Comparison of ENCODE assay signal across 1 cellular context in the genomic region with DNA sequence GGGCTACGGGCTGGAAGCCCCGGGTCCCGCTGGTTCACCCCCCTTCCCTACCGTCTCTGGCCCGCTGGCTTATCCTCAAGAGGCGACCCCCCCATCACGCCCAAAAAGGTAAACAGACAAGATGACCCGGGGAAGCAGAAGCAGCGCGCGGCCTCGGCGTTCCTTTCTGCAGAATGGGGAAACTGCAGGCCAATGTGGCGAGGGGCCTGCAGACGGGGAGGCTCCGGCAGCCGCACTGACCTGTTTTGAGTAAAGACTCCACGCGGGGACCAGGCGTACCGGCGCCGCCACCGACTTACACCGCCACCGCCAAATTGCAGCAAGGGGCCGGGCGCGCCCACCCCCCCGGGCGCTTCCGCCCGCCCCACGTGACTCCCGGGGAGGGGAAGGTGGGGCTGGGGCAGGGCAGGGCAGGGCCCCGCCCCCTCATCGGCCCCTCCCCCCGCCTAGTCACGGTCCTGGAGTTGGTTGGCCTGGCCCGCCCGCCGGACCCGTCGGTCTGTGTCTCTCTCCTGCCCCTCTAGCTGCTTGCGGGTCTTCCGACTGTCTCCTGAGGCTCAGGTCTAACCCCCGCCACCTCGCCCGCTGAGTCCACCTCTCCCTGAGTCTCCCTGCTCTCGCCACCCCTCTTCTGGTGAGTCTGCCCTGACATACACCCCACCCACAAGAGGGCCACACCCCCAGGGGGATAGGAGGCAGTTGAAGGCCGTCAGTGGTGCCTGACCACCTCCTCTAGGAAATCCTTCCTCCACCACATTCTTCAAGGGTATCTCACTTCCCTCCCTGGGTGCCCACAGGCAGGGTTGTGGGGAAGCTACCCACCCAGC.
TF ChIP-seq lines count a peak whose summit lies in the region.

A gene (minus strand): TSS at position 321 of the 827 bp plus-strand sequence. CDS start 25,280 bp downstream, outside the sequence.

TF ChIP-seq in HepG2, 621 proteins besides CTCF, POLR2A, EP300 and RAD21 (continued from another document and continues in another):
- TF ChIP-seq ZNF563 (CRISPR knock-in tag; IDR thresholded peaks at IDR 0.05) (peak; percentile 70), TMF1 (CRISPR knock-in tag; IDR thresholded peaks at IDR 0.05; ENCODE audit: low read depth) (0 out of 2 replicates have a peak, but pooled peaks have one; percentile 36), MTF2 (CRISPR knock-in tag; IDR thresholded peaks at IDR 0.05; ENCODE audit: borderline replicate concordance) (no peak), KMT2B (CRISPR knock-in tag; IDR thresholded peaks at IDR 0.05) (peak; percentile 20; the same call in 1 of the 2 replicates), NCOA2 (CRISPR knock-in tag; IDR thresholded peaks at IDR 0.05) (0 out of 2 replicates have a peak, but pooled peaks have one; percentile 10), CENPT (CRISPR knock-in tag; IDR thresholded peaks at IDR 0.05; ENCODE audit: low read depth) (no peak), MAZ (IDR thresholded peaks at IDR 0.05; ENCODE audit: borderline replicate concordance, low read depth, low read length) (peak; percentile 37; the same call in 1 of the 2 replicates), MAZ (CRISPR knock-in tag; IDR thresholded peaks at IDR 0.05; ENCODE audit: low read depth) (0 out of 2 replicates have a peak, but pooled peaks have one; percentile 35), ARNTL (CRISPR knock-in tag; IDR thresholded peaks at IDR 0.05) (peak; percentile 92), ZC3H4 (CRISPR knock-in tag; IDR thresholded peaks at IDR 0.05; ENCODE audit: borderline replicate concordance) (no peak), ATF7-NPFF (CRISPR knock-in tag; IDR thresholded peaks at IDR 0.05; ENCODE audit: low read depth) (peak; percentile 18; the same call in 1 of the 2 replicates), DPF2 (CRISPR knock-in tag; IDR thresholded peaks at IDR 0.05; ENCODE audit: borderline replicate concordance, low read depth) (no peak), ZIK1 (CRISPR knock-in tag; IDR thresholded peaks at IDR 0.05; ENCODE audit: borderline replicate concordance, low read depth) (no peak), PITX1 (CRISPR knock-in tag; IDR thresholded peaks at IDR 0.05) (no peak), TOPORS (CRISPR knock-in tag; IDR thresholded peaks at IDR 0.05) (no peak), IRX3 (CRISPR knock-in tag; IDR thresholded peaks at IDR 0.05; ENCODE audit: borderline replicate concordance, low read depth) (0 out of 2 replicates have a peak, but pooled peaks have one; percentile 28), HDAC6 (IDR thresholded peaks at IDR 0.05; ENCODE audit: low read depth, low read length) (no peak), CCDC6 (CRISPR knock-in tag; IDR thresholded peaks at IDR 0.05) (peak; percentile 62; the same call in 1 of the 2 replicates), DNMT1 (CRISPR knock-in tag; IDR thresholded peaks at IDR 0.05) (no peak), ZFP90 (CRISPR knock-in tag; IDR thresholded peaks at IDR 0.05; ENCODE audit: borderline replicate concordance) (0 out of 2 replicates have a peak, but pooled peaks have one; percentile 32), ZSCAN20 (CRISPR knock-in tag; IDR thresholded peaks at IDR 0.05; ENCODE audit: borderline replicate concordance) (no peak), SIX1 (CRISPR knock-in tag; IDR thresholded peaks at IDR 0.05; ENCODE audit: borderline replicate concordance) (no peak)
- TF ChIP-seq, protein P1, sequence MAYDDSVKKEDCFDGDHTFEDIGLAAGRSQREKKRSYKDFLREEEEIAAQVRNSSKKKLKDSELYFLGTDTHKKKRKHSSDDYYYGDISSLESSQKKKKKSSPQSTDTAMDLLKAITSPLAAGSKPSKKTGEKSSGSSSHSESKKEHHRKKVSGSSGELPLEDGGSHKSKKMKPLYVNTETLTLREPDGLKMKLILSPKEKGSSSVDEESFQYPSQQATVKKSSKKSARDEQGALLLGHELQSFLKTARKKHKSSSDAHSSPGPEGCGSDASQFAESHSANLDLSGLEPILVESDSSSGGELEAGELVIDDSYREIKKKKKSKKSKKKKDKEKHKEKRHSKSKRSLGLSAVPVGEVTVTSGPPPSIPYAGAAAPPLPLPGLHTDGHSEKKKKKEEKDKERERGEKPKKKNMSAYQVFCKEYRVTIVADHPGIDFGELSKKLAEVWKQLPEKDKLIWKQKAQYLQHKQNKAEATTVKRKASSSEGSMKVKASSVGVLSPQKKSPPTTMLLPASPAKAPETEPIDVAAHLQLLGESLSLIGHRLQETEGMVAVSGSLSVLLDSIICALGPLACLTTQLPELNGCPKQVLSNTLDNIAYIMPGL (CRISPR knock-in tag; IDR thresholded peaks at IDR 0.05; ENCODE audit: borderline replicate concordance in 1 of 2, low read depth in 1 of 2) = peak in 1 of 2 experiments; percentile 30; a peak in 1 of 4 replicates
- TF ChIP-seq, protein P2, sequence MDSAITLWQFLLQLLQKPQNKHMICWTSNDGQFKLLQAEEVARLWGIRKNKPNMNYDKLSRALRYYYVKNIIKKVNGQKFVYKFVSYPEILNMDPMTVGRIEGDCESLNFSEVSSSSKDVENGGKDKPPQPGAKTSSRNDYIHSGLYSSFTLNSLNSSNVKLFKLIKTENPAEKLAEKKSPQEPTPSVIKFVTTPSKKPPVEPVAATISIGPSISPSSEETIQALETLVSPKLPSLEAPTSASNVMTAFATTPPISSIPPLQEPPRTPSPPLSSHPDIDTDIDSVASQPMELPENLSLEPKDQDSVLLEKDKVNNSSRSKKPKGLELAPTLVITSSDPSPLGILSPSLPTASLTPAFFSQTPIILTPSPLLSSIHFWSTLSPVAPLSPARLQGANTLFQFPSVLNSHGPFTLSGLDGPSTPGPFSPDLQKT (CRISPR knock-in tag; IDR thresholded peaks at IDR 0.05; ENCODE audit: borderline replicate concordance) = no peak
- TF ChIP-seq, protein P3, sequence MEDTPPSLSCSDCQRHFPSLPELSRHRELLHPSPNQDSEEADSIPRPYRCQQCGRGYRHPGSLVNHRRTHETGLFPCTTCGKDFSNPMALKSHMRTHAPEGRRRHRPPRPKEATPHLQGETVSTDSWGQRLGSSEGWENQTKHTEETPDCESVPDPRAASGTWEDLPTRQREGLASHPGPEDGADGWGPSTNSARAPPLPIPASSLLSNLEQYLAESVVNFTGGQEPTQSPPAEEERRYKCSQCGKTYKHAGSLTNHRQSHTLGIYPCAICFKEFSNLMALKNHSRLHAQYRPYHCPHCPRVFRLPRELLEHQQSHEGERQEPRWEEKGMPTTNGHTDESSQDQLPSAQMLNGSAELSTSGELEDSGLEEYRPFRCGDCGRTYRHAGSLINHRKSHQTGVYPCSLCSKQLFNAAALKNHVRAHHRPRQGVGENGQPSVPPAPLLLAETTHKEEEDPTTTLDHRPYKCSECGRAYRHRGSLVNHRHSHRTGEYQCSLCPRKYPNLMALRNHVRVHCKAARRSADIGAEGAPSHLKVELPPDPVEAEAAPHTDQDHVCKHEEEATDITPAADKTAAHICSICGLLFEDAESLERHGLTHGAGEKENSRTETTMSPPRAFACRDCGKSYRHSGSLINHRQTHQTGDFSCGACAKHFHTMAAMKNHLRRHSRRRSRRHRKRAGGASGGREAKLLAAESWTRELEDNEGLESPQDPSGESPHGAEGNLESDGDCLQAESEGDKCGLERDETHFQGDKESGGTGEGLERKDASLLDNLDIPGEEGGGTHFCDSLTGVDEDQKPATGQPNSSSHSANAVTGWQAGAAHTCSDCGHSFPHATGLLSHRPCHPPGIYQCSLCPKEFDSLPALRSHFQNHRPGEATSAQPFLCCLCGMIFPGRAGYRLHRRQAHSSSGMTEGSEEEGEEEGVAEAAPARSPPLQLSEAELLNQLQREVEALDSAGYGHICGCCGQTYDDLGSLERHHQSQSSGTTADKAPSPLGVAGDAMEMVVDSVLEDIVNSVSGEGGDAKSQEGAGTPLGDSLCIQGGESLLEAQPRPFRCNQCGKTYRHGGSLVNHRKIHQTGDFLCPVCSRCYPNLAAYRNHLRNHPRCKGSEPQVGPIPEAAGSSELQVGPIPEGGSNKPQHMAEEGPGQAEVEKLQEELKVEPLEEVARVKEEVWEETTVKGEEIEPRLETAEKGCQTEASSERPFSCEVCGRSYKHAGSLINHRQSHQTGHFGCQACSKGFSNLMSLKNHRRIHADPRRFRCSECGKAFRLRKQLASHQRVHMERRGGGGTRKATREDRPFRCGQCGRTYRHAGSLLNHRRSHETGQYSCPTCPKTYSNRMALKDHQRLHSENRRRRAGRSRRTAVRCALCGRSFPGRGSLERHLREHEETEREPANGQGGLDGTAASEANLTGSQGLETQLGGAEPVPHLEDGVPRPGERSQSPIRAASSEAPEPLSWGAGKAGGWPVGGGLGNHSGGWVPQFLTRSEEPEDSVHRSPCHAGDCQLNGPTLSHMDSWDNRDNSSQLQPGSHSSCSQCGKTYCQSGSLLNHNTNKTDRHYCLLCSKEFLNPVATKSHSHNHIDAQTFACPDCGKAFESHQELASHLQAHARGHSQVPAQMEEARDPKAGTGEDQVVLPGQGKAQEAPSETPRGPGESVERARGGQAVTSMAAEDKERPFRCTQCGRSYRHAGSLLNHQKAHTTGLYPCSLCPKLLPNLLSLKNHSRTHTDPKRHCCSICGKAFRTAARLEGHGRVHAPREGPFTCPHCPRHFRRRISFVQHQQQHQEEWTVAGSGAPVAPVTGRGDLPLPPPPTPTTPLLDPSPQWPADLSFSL (CRISPR knock-in tag; IDR thresholded peaks at IDR 0.05) = no peak
- TF ChIP-seq, protein P4, sequence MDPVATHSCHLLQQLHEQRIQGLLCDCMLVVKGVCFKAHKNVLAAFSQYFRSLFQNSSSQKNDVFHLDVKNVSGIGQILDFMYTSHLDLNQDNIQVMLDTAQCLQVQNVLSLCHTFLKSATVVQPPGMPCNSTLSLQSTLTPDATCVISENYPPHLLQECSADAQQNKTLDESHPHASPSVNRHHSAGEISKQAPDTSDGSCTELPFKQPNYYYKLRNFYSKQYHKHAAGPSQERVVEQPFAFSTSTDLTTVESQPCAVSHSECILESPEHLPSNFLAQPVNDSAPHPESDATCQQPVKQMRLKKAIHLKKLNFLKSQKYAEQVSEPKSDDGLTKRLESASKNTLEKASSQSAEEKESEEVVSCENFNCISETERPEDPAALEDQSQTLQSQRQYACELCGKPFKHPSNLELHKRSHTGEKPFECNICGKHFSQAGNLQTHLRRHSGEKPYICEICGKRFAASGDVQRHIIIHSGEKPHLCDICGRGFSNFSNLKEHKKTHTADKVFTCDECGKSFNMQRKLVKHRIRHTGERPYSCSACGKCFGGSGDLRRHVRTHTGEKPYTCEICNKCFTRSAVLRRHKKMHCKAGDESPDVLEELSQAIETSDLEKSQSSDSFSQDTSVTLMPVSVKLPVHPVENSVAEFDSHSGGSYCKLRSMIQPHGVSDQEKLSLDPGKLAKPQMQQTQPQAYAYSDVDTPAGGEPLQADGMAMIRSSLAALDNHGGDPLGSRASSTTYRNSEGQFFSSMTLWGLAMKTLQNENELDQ (CRISPR knock-in tag; IDR thresholded peaks at IDR 0.05; ENCODE audit: borderline replicate concordance) = no peak
- TF ChIP-seq, protein P5, sequence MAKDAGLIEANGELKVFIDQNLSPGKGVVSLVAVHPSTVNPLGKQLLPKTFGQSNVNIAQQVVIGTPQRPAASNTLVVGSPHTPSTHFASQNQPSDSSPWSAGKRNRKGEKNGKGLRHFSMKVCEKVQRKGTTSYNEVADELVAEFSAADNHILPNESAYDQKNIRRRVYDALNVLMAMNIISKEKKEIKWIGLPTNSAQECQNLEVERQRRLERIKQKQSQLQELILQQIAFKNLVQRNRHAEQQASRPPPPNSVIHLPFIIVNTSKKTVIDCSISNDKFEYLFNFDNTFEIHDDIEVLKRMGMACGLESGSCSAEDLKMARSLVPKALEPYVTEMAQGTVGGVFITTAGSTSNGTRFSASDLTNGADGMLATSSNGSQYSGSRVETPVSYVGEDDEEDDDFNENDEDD (CRISPR knock-in tag; IDR thresholded peaks at IDR 0.05; ENCODE audit: borderline replicate concordance) = peak; percentile 29; the same call in 1 of the 2 replicates
- TF ChIP-seq, protein P6, sequence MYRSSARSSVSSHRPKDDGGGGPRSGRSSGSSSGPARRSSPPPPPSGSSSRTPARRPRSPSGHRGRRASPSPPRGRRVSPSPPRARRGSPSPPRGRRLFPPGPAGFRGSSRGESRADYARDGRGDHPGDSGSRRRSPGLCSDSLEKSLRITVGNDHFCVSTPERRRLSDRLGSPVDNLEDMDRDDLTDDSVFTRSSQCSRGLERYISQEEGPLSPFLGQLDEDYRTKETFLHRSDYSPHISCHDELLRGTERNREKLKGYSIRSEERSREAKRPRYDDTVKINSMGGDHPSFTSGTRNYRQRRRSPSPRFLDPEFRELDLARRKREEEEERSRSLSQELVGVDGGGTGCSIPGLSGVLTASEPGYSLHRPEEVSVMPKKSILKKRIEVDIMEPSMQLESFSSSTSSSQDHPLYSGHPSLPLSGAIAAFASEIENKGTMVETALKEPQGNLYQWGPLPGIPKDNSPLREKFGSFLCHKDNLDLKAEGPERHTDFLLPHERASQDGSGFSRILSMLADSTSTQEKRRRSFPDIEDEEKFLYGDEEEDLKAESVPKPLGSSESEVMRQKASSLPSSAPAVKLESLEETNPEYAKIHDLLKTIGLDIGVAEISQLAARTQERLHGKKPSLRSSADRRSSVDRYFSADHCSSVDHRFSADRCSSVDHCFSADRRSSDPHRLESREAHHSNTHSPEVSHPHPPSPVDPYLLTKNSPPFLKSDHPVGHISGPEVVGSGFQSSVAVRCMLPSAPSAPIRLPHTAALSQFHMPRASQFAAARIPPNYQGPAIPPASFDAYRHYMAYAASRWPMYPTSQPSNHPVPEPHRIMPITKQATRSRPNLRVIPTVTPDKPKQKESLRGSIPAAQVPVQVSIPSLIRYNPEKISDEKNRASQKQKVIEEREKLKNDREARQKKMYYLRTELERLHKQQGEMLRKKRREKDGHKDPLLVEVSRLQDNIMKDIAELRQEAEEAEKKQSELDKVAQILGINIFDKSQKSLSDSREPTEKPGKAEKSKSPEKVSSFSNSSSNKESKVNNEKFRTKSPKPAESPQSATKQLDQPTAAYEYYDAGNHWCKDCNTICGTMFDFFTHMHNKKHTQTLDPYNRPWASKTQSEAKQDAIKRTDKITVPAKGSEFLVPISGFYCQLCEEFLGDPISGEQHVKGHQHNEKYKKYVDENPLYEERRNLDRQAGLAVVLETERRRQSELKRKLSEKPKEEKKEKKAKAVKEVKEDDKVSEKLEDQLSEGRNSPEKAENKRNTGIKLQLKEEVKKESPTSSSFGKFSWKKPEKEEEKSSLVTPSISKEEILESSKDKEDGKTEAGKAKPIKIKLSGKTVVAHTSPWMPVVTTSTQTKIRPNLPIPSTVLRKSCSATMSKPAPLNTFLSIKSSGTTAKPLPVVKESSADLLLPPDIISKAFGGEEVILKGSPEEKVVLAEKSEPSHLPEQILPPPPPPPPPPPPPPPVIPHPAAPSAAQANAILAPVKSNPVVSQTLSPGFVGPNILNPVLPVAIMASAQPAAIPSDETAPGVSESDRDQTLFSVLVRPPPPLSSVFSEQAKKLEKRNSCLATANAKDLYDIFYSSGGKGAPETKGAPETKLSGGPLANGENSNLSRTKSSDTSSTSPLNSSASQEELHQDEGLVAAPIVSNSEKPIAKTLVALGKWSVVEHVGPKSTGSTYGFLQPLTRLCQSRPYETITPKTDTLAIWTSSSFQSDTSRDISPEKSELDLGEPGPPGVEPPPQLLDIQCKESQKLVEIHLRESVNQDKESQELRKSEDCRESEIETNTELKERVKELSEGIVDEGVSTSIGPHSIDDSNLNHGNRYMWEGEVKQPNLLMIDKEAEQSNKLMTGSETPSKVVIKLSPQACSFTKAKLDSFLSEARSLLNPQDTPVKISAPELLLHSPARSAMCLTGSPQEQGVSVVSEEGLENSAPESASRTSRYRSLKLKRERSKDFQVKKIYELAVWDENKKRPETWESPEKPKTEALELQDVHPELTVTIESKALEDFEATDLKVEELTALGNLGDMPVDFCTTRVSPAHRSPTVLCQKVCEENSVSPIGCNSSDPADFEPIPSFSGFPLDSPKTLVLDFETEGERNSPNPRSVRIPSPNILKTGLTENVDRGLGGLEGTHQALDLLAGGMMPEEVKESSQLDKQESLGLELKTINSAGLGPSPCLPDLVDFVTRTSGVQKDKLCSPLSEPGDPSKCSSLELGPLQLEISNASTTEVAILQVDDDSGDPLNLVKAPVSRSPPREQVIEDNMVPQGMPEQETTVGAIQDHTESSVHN (CRISPR knock-in tag; IDR thresholded peaks at IDR 0.05) = no peak
